In the genomic region with DNA sequence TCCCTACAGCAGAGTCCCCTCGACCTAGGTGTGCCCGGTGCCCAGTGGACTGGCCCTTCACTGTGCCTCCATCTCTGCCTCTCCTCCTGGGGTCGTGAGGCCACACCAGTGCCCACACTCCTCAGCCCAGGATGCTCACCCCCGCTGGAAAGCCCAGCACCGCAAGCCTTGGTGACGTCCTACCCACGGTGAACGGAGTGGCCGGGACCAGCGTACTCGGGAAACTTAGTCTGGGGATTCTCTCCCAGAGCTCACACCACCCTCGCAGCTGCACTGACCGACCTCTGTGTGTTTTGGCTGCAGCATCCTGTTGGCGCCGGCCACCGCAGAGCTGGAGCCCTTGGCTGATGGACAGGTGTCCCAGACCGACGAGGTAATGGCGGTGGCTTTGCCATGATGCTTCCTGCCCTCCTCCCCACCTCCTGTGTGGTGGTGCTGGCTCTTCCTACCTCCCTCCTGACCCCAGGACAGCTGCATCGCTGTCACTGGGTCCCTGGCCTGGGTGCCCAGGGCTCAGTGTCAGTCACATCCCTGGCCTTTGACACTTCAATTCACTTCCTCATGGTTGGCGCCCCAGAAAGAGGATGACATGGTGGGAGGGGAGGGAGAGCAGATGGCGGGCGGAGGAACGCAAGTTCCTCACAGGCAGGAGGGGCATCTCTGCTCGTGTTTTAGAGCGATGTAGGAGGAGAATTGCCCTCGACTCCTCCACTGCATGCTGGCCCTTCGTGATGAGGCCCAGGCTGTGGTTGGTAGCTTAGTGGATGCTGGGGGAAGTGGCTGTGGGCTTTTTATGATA, we compare ENCODE assay signal across 1 cellular context.
TF ChIP-seq lines count a peak whose summit lies in the region.

No MANE protein-coding gene starts in this region.

TF ChIP-seq in HepG2, 621 proteins besides CTCF, POLR2A, EP300 and RAD21:
- TF ChIP-seq ZNF687 (CRISPR knock-in tag; IDR thresholded peaks at IDR 0.05) = 0 out of 2 replicates have a peak, but pooled peaks have one; percentile 8
- no peak for TF ChIP-seq PAXIP1 (CRISPR knock-in tag; conservative IDR thresholded peaks at IDR 0.05)
TF ChIP-seq in HepG2: peak in this region for 1.
